ENCODE assay signal across 29 cellular contexts in genomic region chr2:14999114-14999661, GRCh38.
"Had no signal": no experiment of that assay in that cellular context is flagged by ENCODE, and none has a peak within 500 bp of the region (broad histone marks: within the 10 kb centered on the region; RNA-seq: fewer than 3 reads in every experiment).

No MANE protein-coding gene starts in this region.

- H3K27me3 Mint-ChIP-seq: dendritic cell treated with granulocyte-macrophage colony-stimulating factor and Interleukin-4, amounts not matched to agents 40 ng/mL and 50 ng/mL, for 4 days; natural killer cell treated with Interleukin-12 subunit alpha and Interleukin-12 subunit beta and Interleukin-15 and Interleukin-18, amount 100 ng/mL, for 72 hours; stimulated activated memory B cell treated with anti-CD40 and anti-IgM and Interleukin-4, amounts not matched to agents 10 μg/mL and 1 μg/mL and 100 μg/mL, for 72 hours had no signal

- H3K4me3 Mint-ChIP-seq: dendritic cell treated with granulocyte-macrophage colony-stimulating factor and Interleukin-4, amounts not matched to agents 40 ng/mL and 50 ng/mL, for 4 days; endodermal cell; memory B cell; mesothelial cell of epicardium; naive B cell; natural killer cell treated with Interleukin-12 subunit alpha and Interleukin-12 subunit beta and Interleukin-15 and Interleukin-18, amount 100 ng/mL, for 72 hours; stimulated activated memory B cell treated with anti-CD40 and anti-IgM and Interleukin-4, amounts not matched to agents 10 μg/mL and 1 μg/mL and 100 μg/mL, for 72 hours; type B pancreatic cell had no signal

- H2AFZ ChIP-seq: hepatocyte had no signal

- H3K27me3 ChIP-seq: colonic mucosa, gastrocnemius medialis, heart left ventricle, hepatocyte, right atrium auricular region, spleen, testis, tibial artery had no signal

- H3K4me3 ChIP-seq: colonic mucosa, gastrocnemius medialis, heart left ventricle, hepatocyte, lung, mucosa of descending colon, prostate gland, right atrium auricular region, skin epidermis, spleen, testis, tibial artery had no signal

- H3K4me1 Mint-ChIP-seq: memory B cell; mesothelial cell of epicardium; naive B cell; stimulated activated memory B cell treated with anti-CD40 and anti-IgM and Interleukin-4, amounts not matched to agents 10 μg/mL and 1 μg/mL and 100 μg/mL, for 72 hours had no signal

- H3K4me1 ChIP-seq: colonic mucosa, gastrocnemius medialis, heart left ventricle, prostate gland, right atrium auricular region, spleen, testis, tibial artery had no signal

- H3K9me3 ChIP-seq: colonic mucosa, gastrocnemius medialis, heart left ventricle, mucosa of descending colon, prostate gland, right atrium auricular region, spleen, testis, tibial artery had no signal

- H3K36me3 Mint-ChIP-seq: memory B cell; mesothelial cell of epicardium; naive B cell; natural killer cell treated with Interleukin-12 subunit alpha and Interleukin-12 subunit beta and Interleukin-15 and Interleukin-18, amount 100 ng/mL, for 72 hours; stimulated activated memory B cell treated with anti-CD40 and anti-IgM and Interleukin-4, amounts not matched to agents 10 μg/mL and 1 μg/mL and 100 μg/mL, for 72 hours; type B pancreatic cell had no signal

- H3K9me3 Mint-ChIP-seq: dendritic cell treated with granulocyte-macrophage colony-stimulating factor and Interleukin-4, amounts not matched to agents 40 ng/mL and 50 ng/mL, for 4 days; memory B cell; mesothelial cell of epicardium; natural killer cell treated with Interleukin-12 subunit alpha and Interleukin-12 subunit beta and Interleukin-15 and Interleukin-18, amount 100 ng/mL, for 72 hours; stimulated activated memory B cell treated with anti-CD40 and anti-IgM and Interleukin-4, amounts not matched to agents 10 μg/mL and 1 μg/mL and 100 μg/mL, for 72 hours; type B pancreatic cell had no signal

- H3K36me3 ChIP-seq: colonic mucosa, gastrocnemius medialis, heart left ventricle, prostate gland, right atrium auricular region, spleen, tibial artery had no signal

- H3K27ac ChIP-seq: colonic mucosa, epithelial cell of prostate, gastrocnemius medialis, heart left ventricle, hepatocyte, prostate gland, right atrium auricular region, skin epidermis, spleen, testis, tibial artery had no signal

- H3K27ac Mint-ChIP-seq: dendritic cell treated with granulocyte-macrophage colony-stimulating factor and Interleukin-4, amounts not matched to agents 40 ng/mL and 50 ng/mL, for 4 days; endodermal cell; memory B cell; mesothelial cell of epicardium; naive B cell; natural killer cell treated with Interleukin-12 subunit alpha and Interleukin-12 subunit beta and Interleukin-15 and Interleukin-18, amount 100 ng/mL, for 72 hours; stimulated activated memory B cell treated with anti-CD40 and anti-IgM and Interleukin-4, amounts not matched to agents 10 μg/mL and 1 μg/mL and 100 μg/mL, for 72 hours; type B pancreatic cell had no signal

- DNase-seq: colonic mucosa; effector CD8-positive, alpha-beta T cell; endodermal cell; foreskin fibroblast; gastrocnemius medialis; heart left ventricle; kidney; mucosa of descending colon; naive B cell; spleen; stimulated activated CD4-positive, alpha-beta T cell treated with anti-CD3 and anti-CD28 coated beads, Interleukin-4, amount 100 ng/mL, for 4 hours; stimulated activated naive CD8-positive, alpha-beta T cell treated with anti-CD3 and anti-CD28 coated beads, Interleukin-15, Interleukin-2, amounts not matched to agents 100 U/mL and 50 U/mL, for 24 hours; substantia nigra; testis; tibial artery had no signal

- H3K4me2 ChIP-seq: hepatocyte had no signal

- ATAC-seq: esophagus mucosa; gastrocnemius medialis; heart left ventricle; left lobe of liver; mucosa of descending colon; natural killer cell treated with Interleukin-12 subunit alpha and Interleukin-12 subunit beta and Interleukin-15 and Interleukin-18, amount 100 ng/mL, for 72 hours; stimulated activated memory B cell treated with anti-CD40 and anti-IgM and Interleukin-4, amounts not matched to agents 10 μg/mL and 1 μg/mL and 100 μg/mL, for 72 hours; stimulated activated naive CD8-positive, alpha-beta T cell treated with anti-CD3 and anti-CD28 coated beads, Interleukin-15, Interleukin-2, amounts not matched to agents 100 U/mL and 50 U/mL, for 24 hours had no signal

- H3K79me2 ChIP-seq: hepatocyte had no signal
